Comparison of ENCODE assay signal across 18 cellular contexts in genomic region chr10:85862771-85863170, GRCh38.
"Had no signal": no experiment of that assay in that cellular context is flagged by ENCODE, and none has a peak within 500 bp of the region (broad histone marks: within the 10 kb centered on the region; RNA-seq: fewer than 3 reads in every experiment).

No MANE protein-coding gene starts in this region.

- H3K27ac ChIP-seq: esophagus muscularis mucosa, tibial nerve had no signal

- H3K9me3 ChIP-seq: esophagus muscularis mucosa, tibial nerve had no signal

- ATAC-seq: activated CD4-positive, CD25-positive, alpha-beta regulatory T cell treated with anti-CD3 and anti-CD28 coated beads, Interleukin-2, amount 50 U/mL, for 24 hours; activated CD8-positive, alpha-beta T cell treated with anti-CD3 and anti-CD28 coated beads, Interleukin-2, amount 10 ng/mL, durations not matched to agents 7 days and 5 days; activated naive CD4-positive, alpha-beta T cell treated with anti-CD3 and anti-CD28 coated beads, Interleukin-2, amount 50 U/mL, for 72 hours had no signal

- H3K27me3 ChIP-seq: esophagus muscularis mucosa, tibial nerve had no signal

- H3K27ac Mint-ChIP-seq: activated CD4-positive, alpha-beta T cell treated with anti-CD3 and anti-CD28 coated beads, Interleukin-2, amount 10 ng/mL, durations not matched to agents 7 days and 5 days; activated CD8-positive, alpha-beta T cell treated with anti-CD3 and anti-CD28 coated beads, Interleukin-2, amount 10 ng/mL, durations not matched to agents 7 days and 5 days; activated naive CD4-positive, alpha-beta T cell treated with anti-CD3 and anti-CD28 coated beads, Interleukin-2, amount 50 U/mL, for 72 hours had no signal

- H3K4me1 ChIP-seq: esophagus muscularis mucosa had no signal

- H3K36me3 Mint-ChIP-seq: activated naive CD4-positive, alpha-beta T cell treated with anti-CD3 and anti-CD28 coated beads, Interleukin-2, amount 50 U/mL, for 72 hours had no signal

- H3K9me3 Mint-ChIP-seq: activated CD4-positive, alpha-beta T cell treated with anti-CD3 and anti-CD28 coated beads, Interleukin-2, amount 10 ng/mL, durations not matched to agents 7 days and 5 days had no signal

- H3K36me3 ChIP-seq: esophagus muscularis mucosa, tibial nerve had no signal

- H3K4me3 Mint-ChIP-seq: activated CD4-positive, alpha-beta T cell treated with anti-CD3 and anti-CD28 coated beads, Interleukin-2, amount 10 ng/mL, durations not matched to agents 7 days and 5 days; activated CD8-positive, alpha-beta T cell treated with anti-CD3 and anti-CD28 coated beads, Interleukin-2, amount 10 ng/mL, durations not matched to agents 7 days and 5 days had no signal

- DNase-seq: activated CD4-positive, alpha-beta T cell treated with anti-CD3 and anti-CD28 coated beads, Interleukin-2, amount 10 ng/mL, durations not matched to agents 7 days and 5 days; activated CD8-positive, alpha-beta T cell treated with anti-CD3 and anti-CD28 coated beads, Interleukin-2, amount 10 ng/mL, durations not matched to agents 7 days and 5 days; activated gamma-delta T cell; activated T-cell treated with anti-CD3 and anti-CD28 coated beads, Interleukin-2, amount 50 U/mL, for 48 hours; cerebellar nuclear complex; effector memory CD4-positive, alpha-beta T cell; mammary epithelial cell; occipital lobe; stimulated activated CD4-positive, alpha-beta T cell treated with anti-CD3 and anti-CD28 coated beads, Interleukin-12 subunit alpha, Interleukin-12 subunit beta, amount 100 ng/mL, for 4 hours; stimulated activated CD4-positive, alpha-beta T cell treated with anti-CD3 and anti-CD28 coated beads, Interleukin-1b, Interleukin-23, amount 100 ng/mL, for 48 hours; stimulated activated CD8-positive, alpha-beta memory T cell treated with anti-CD3 and anti-CD28 coated beads, Interleukin-4, amount 100 ng/mL, for 48 hours; stimulated activated naive CD4-positive, alpha-beta T cell treated with Interleukin-2 at 50 U/mL for 16 hours; substantia nigra; SW 1271 had no signal

- H3K4me3 ChIP-seq: esophagus muscularis mucosa, tibial nerve had no signal

- H3K4me1 Mint-ChIP-seq: activated CD4-positive, alpha-beta T cell treated with anti-CD3 and anti-CD28 coated beads, Interleukin-2, amount 10 ng/mL, durations not matched to agents 7 days and 5 days had no signal
